Comparison of ENCODE assay signal across 8 cellular contexts in genomic region chr5:123371575-123372179, GRCh38. TPM values are rescaled to one million over a fixed set of nuclear protein-coding genes. Genes with fewer than 3 reads are reported as not detected.
DNase-seq lines count a peak whose midpoint lies in the region; ATAC-seq and TF ChIP-seq lines count a peak whose summit lies in the region.

No MANE protein-coding gene starts in this region.

- H3K4me1 ChIP-seq in thoracic aorta (ENCODE audit: control insufficient read depth in 1 of 2, low read depth in 2 of 2), result peaks cover 0 to under 1% of the 10 kb centered on the region in 2 donors

- no peaks in the 10 kb centered on the region for H3K9me3 ChIP-seq in thoracic aorta

- H3K9me3 Mint-ChIP-seq in activated CD8-positive, alpha-beta T cell treated with anti-CD3 and anti-CD28 coated beads for 36 hours, result no peaks in the 10 kb centered on the region
- H3K9me3 Mint-ChIP-seq in activated CD8-positive, alpha-beta T cell treated with anti-CD3 and anti-CD28 coated beads, Interleukin-2, amount 10 ng/mL, durations not matched to agents 7 days and 5 days (ENCODE audit: insufficient read depth), result no peaks in the 10 kb centered on the region

- H3K4me3 ChIP-seq in astrocyte of the cerebellum (ENCODE audit: low read depth, low read length), result no peak overlapping the region
- H3K4me3 ChIP-seq in thoracic aorta, result no peak overlapping the region

- H3K27me3 ChIP-seq in thoracic aorta (replicated peaks; ENCODE audit: insufficient read depth), result no peaks in the 10 kb centered on the region

- no peak for ATAC-seq in activated CD8-positive, alpha-beta T cell treated with anti-CD3 and anti-CD28 coated beads for 36 hours
- no peak for ATAC-seq in activated CD8-positive, alpha-beta T cell treated with anti-CD3 and anti-CD28 coated beads, Interleukin-2, amount 10 ng/mL, durations not matched to agents 7 days and 5 days
- ATAC-seq in left colon (peak; percentile 42), thoracic aorta (ENCODE audit: insufficient number of reproducible peaks, low FRiP score, low read depth) (no peak), HG03521 (IDR thresholded peaks at IDR 0.05; ENCODE audit: unreplicated experiment) (no peak), GM19455 (IDR thresholded peaks at IDR 0.05; ENCODE audit: unreplicated experiment) (no peak)

- DNase-seq in activated CD8-positive, alpha-beta T cell treated with anti-CD3 and anti-CD28 coated beads for 36 hours, result peak; percentile 32
- DNase-seq in activated CD8-positive, alpha-beta T cell treated with anti-CD3 and anti-CD28 coated beads, Interleukin-2, amount 10 ng/mL, durations not matched to agents 7 days and 5 days, result no peak
- DNase-seq in NCI-H460 (ENCODE audit: extremely low read depth, low read depth) (peak; percentile 48), astrocyte of the cerebellum (ENCODE audit: low read depth) (no peak), left colon (peak in 1 of 2 donors; percentile 75), thoracic aorta (ENCODE audit: low spot score) (peak; percentile 4)

- H3K36me3 Mint-ChIP-seq in activated CD8-positive, alpha-beta T cell treated with anti-CD3 and anti-CD28 coated beads for 36 hours (ENCODE audit: low read depth), result peaks cover 42% of the 10 kb centered on the region
- H3K36me3 Mint-ChIP-seq in activated CD8-positive, alpha-beta T cell treated with anti-CD3 and anti-CD28 coated beads, Interleukin-2, amount 10 ng/mL, durations not matched to agents 7 days and 5 days (ENCODE audit: low read depth), result peaks cover 55% of the 10 kb centered on the region

- TF ChIP-seq CTCF in activated CD8-positive, alpha-beta T cell treated with anti-CD3 and anti-CD28 coated beads for 36 hours (IDR thresholded peaks at IDR 0.05), result peak; percentile 63
- peak; percentile 61 for TF ChIP-seq CTCF in astrocyte of the cerebellum (IDR thresholded peaks at IDR 0.05; ENCODE audit: low read depth, low read length, missing control alignments)
- TF ChIP-seq CTCF in thoracic aorta (IDR thresholded peaks at IDR 0.05), result peak; percentile 55

- H3K4me1 Mint-ChIP-seq in activated CD8-positive, alpha-beta T cell treated with anti-CD3 and anti-CD28 coated beads for 36 hours (ENCODE audit: low read depth), result no peaks in the 10 kb centered on the region
- H3K4me1 Mint-ChIP-seq in activated CD8-positive, alpha-beta T cell treated with anti-CD3 and anti-CD28 coated beads, Interleukin-2, amount 10 ng/mL, durations not matched to agents 7 days and 5 days (ENCODE audit: low read depth), result no peaks in the 10 kb centered on the region

- CTCF ChIA-PET in activated CD8-positive, alpha-beta T cell treated with anti-CD3 and anti-CD28 coated beads for 36 hours (lab: Charles Lee), result interaction anchor here (0.6 to 2.1 kb wide), 10 partner anchors 9 to 475 kb away, joined by 3 to 7 read pairs (median 4); no protein-coding TSS in a partner anchor
- CTCF ChIA-PET in activated CD8-positive, alpha-beta T cell treated with anti-CD3 and anti-CD28 coated beads, Interleukin-2, amount 10 ng/mL, durations not matched to agents 7 days and 5 days (lab: Charles Lee), result interaction anchor here (0.9 to 1.5 kb wide), 3 partner anchors 9 to 239 kb away, joined by 3 to 4 read pairs (median 4); no protein-coding TSS in a partner anchor

- POLR2A ChIA-PET in activated CD8-positive, alpha-beta T cell treated with anti-CD3 and anti-CD28 coated beads for 36 hours (lab: Charles Lee), result no interaction called here
- POLR2A ChIA-PET in activated CD8-positive, alpha-beta T cell treated with anti-CD3 and anti-CD28 coated beads, Interleukin-2, amount 10 ng/mL, durations not matched to agents 7 days and 5 days (lab: Charles Lee), result no interaction called here

- intact Hi-C loops in activated CD8-positive, alpha-beta T cell treated with anti-CD3 and anti-CD28 coated beads for 36 hours (cut with micrococcal nuclease), result no loop called here
- intact Hi-C loops in left colon (cut with DNase I, micrococcal nuclease), result loop anchor here in 1 of 2 donors (5.0 kb wide), 1 partner anchor 854 kb away; no protein-coding TSS in a partner anchor

- no peak overlapping the region for H3K4me3 Mint-ChIP-seq in activated CD8-positive, alpha-beta T cell treated with anti-CD3 and anti-CD28 coated beads for 36 hours
- no peak overlapping the region for H3K4me3 Mint-ChIP-seq in activated CD8-positive, alpha-beta T cell treated with anti-CD3 and anti-CD28 coated beads, Interleukin-2, amount 10 ng/mL, durations not matched to agents 7 days and 5 days

- no peak overlapping the region for H3K27ac ChIP-seq in thoracic aorta

- H3K27me3 Mint-ChIP-seq in activated CD8-positive, alpha-beta T cell treated with anti-CD3 and anti-CD28 coated beads for 36 hours, result no peaks in the 10 kb centered on the region
- H3K27me3 Mint-ChIP-seq in activated CD8-positive, alpha-beta T cell treated with anti-CD3 and anti-CD28 coated beads, Interleukin-2, amount 10 ng/mL, durations not matched to agents 7 days and 5 days (ENCODE audit: low read depth), result no peaks in the 10 kb centered on the region

- in situ Hi-C loops in astrocyte of the cerebellum (cut with HindIII; ENCODE audit: low sequenced_read_pairs), result loop anchor here (25.0 kb wide), 1 partner anchor 859 kb away; no protein-coding TSS in a partner anchor

- peaks cover 6% of the 10 kb centered on the region for H3K36me3 ChIP-seq in thoracic aorta

- no peak overlapping the region for H3K27ac Mint-ChIP-seq in activated CD8-positive, alpha-beta T cell treated with anti-CD3 and anti-CD28 coated beads for 36 hours
- no peak overlapping the region for H3K27ac Mint-ChIP-seq in activated CD8-positive, alpha-beta T cell treated with anti-CD3 and anti-CD28 coated beads, Interleukin-2, amount 10 ng/mL, durations not matched to agents 7 days and 5 days

RNA-seq across cellular contexts. Expression of gene CEP120, which starts 51.5 kb away (rescaled TPM):
- 10 to 100 TPM; 22.6 to 28.3 TPM for total RNA-seq in activated CD8-positive, alpha-beta T cell treated with anti-CD3 and anti-CD28 coated beads for 36 hours
- total RNA-seq in activated CD8-positive, alpha-beta T cell treated with anti-CD3 and anti-CD28 coated beads, Interleukin-2, amount 10 ng/mL, durations not matched to agents 7 days and 5 days, result 10 to 100 TPM; 22.3 to 27.6 TPM
- 33.6 and 37.0 TPM in 2 replicates for total RNA-seq in NCI-H460 (2014; rRNA removed; shearing (Covaris generic))
- 23.2 and 31.8 TPM in 2 replicates for polyA plus RNA-seq in NCI-H460 (2014; cell fraction: nucleus; rRNA removed)
- total RNA-seq in left colon (1 to 10 TPM; 8.8 to 9.2 TPM), thoracic aorta (10 to 100 TPM; 18.5 to 24.4 TPM)

Comparison
In these comparisons a context has a peak if more than half of its experiments do, and no peak if none do; other contexts are left out.
1. DNase-seq: peak in activated CD8-positive, alpha-beta T cell treated with anti-CD3 and anti-CD28 coated beads for 36 hours (single experiment), NCI-H460 (single experiment) and thoracic aorta (single experiment); none in activated CD8-positive, alpha-beta T cell treated with anti-CD3 and anti-CD28 coated beads, Interleukin-2, amount 10 ng/mL, durations not matched to agents 7 days and 5 days (single experiment) and astrocyte of the cerebellum (single experiment).
2. Peak in every context shown above with its lines, with median percentiles within 50 percentile points of each other: CTCF ChIP-seq.